Comparison of ENCODE assay signal across 8 cellular contexts in genomic region chr10:61397175-61397986, GRCh38. TPM values are rescaled to one million over a fixed set of nuclear protein-coding genes. Genes with fewer than 3 reads are reported as not detected.
DNase-seq lines count a peak whose midpoint lies in the region; ATAC-seq and TF ChIP-seq lines count a peak whose summit lies in the region.

No MANE protein-coding gene starts in this region.

- H2BK120ac ChIP-seq in neuronal stem cell (ENCODE audit: low read depth, low read length) = no peak overlapping the region

- H4K91ac ChIP-seq in neuronal stem cell (ENCODE audit: low read depth, low read length, poor library complexity) = no peak overlapping the region

- H3K23ac ChIP-seq in neuronal stem cell (ENCODE audit: low read depth, low read length, poor library complexity) = no peak overlapping the region

- H3K27me3 ChIP-seq in DOHH2 (ENCODE audit: control insufficient read depth, low read length) (no peaks in the 10 kb centered on the region), skeletal muscle satellite cell (ENCODE audit: control insufficient read depth, insufficient read depth, low read length) (no peaks in the 10 kb centered on the region), neuronal stem cell (ENCODE audit: control insufficient read depth in 3 of 3, insufficient read depth in 3 of 3, low read depth in 1 of 3, low read length in 3 of 3) (no peaks in the 10 kb centered on the region)

- no peak overlapping the region for H2BK15ac ChIP-seq in neuronal stem cell (ENCODE audit: low read length)

- peak overlapping the region; percentile 15 for H3K4me3 ChIP-seq in DOHH2 (ENCODE audit: low read length)
- H3K4me3 ChIP-seq in SK-N-MC = peak overlapping the region; percentile 53
- peak overlapping the region; percentile 59 for H3K4me3 ChIP-seq in skeletal muscle satellite cell (ENCODE audit: low read length)
- H3K4me3 ChIP-seq in neuronal stem cell (ENCODE audit: low read length in 2 of 2) = no peak overlapping the region

- no peak overlapping the region for H3K14ac ChIP-seq in neuronal stem cell (ENCODE audit: low read length)

- no peaks in the 10 kb centered on the region for H3K79me2 ChIP-seq in DOHH2 (ENCODE audit: control insufficient read depth, low read length)

- no peaks in the 10 kb centered on the region for H4K20me1 ChIP-seq in DOHH2 (ENCODE audit: control insufficient read depth, insufficient read depth, low read depth, low read length)

- no peaks in the 10 kb centered on the region for H3K9me2 ChIP-seq in DOHH2 (replicated peaks; ENCODE audit: control insufficient read depth, low read length)

- no peak overlapping the region for H2BK12ac ChIP-seq in neuronal stem cell (ENCODE audit: low read length)

- peak; percentile 76 for ATAC-seq in HG02623 (IDR thresholded peaks at IDR 0.05; ENCODE audit: unreplicated experiment)
- no peak for ATAC-seq in HG02938 (IDR thresholded peaks at IDR 0.05; ENCODE audit: unreplicated experiment)

- H3K4me2 ChIP-seq in DOHH2 (ENCODE audit: low read length) = peak overlapping the region; percentile 34
- peak overlapping the region; percentile 79 for H3K4me2 ChIP-seq in skeletal muscle satellite cell (ENCODE audit: low read length)
- no peak overlapping the region for H3K4me2 ChIP-seq in neuronal stem cell (ENCODE audit: insufficient read depth, low read length, poor library complexity, severe bottlenecking)

- peaks cover 10% of the 10 kb centered on the region for H3K4me1 ChIP-seq in DOHH2 (ENCODE audit: control insufficient read depth, low read length)
- H3K4me1 ChIP-seq in skeletal muscle satellite cell (ENCODE audit: control insufficient read depth, insufficient read depth, low read length) = peaks cover 26% of the 10 kb centered on the region
- H3K4me1 ChIP-seq in neuronal stem cell (ENCODE audit: control insufficient read depth in 2 of 2, insufficient read depth in 1 of 2, low read depth in 1 of 2, low read length in 2 of 2) = no peaks in the 10 kb centered on the region

- no peak overlapping the region for H3K27ac ChIP-seq in DOHH2 (ENCODE audit: low read depth, low read length)
- H3K27ac ChIP-seq in SK-N-MC = 0 out of 2 replicates have a peak overlapping the region, but pooled peaks have one; percentile 42
- H3K27ac ChIP-seq in neuronal stem cell (replicated peaks; ENCODE audit: low read length) = no peak overlapping the region

- H3F3A ChIP-seq in DOHH2 (ENCODE audit: control insufficient read depth, insufficient read depth) = no peaks in the 10 kb centered on the region

- H4K8ac ChIP-seq in neuronal stem cell (ENCODE audit: low read depth, low read length) = no peak overlapping the region

- H2BK5ac ChIP-seq in neuronal stem cell (ENCODE audit: low read length) = no peak overlapping the region

- H3K9ac ChIP-seq in SK-N-MC (ENCODE audit: insufficient read length) (no peak overlapping the region), skeletal muscle satellite cell (ENCODE audit: low read depth, low read length) (peak overlapping the region; percentile 61), neuronal stem cell (ENCODE audit: low read depth, low read length, poor library complexity) (no peak overlapping the region)

- no peaks in the 10 kb centered on the region for H3K79me1 ChIP-seq in neuronal stem cell (ENCODE audit: low read depth, low read length)

- TF ChIP-seq CTCF in DOHH2 (IDR thresholded peaks at IDR 0.05; ENCODE audit: low read depth, low read length, poor library complexity, severe bottlenecking) = no peak

- H3K9me3 ChIP-seq in DOHH2 (ENCODE audit: control insufficient read depth, insufficient read depth, low read length) (no peaks in the 10 kb centered on the region), SK-N-MC (ENCODE audit: low read depth, low read length) (no peaks in the 10 kb centered on the region), skeletal muscle satellite cell (replicated peaks; ENCODE audit: low read length) (no peaks in the 10 kb centered on the region), neuronal stem cell (replicated peaks in 1 of 2; ENCODE audit: control insufficient read depth in 2 of 2, insufficient read depth in 1 of 2, low read depth in 1 of 2, low read length in 2 of 2) (no peaks in the 10 kb centered on the region)

- H3K36me3 ChIP-seq in DOHH2 (ENCODE audit: control insufficient read depth, low read length) (no peaks in the 10 kb centered on the region), SK-N-MC (ENCODE audit: insufficient read depth, low read length) (no peaks in the 10 kb centered on the region), skeletal muscle satellite cell (ENCODE audit: insufficient read depth, low read length) (no peaks in the 10 kb centered on the region), neuronal stem cell (replicated peaks in 1 of 2; ENCODE audit: control insufficient read depth in 2 of 2, insufficient read depth in 2 of 2, low read length in 2 of 2) (no peaks in the 10 kb centered on the region)

- no peak overlapping the region for H2AK5ac ChIP-seq in neuronal stem cell (ENCODE audit: low read depth, low read length)

- WGBS in neuronal stem cell (ENCODE audit: extremely low coverage in 2 of 2, insufficient read length in 2 of 2, insufficient replicate concordance in 1 of 2), 2 donors = no CpG with 5 or more reads among the region's 7 CpGs

- DNase-seq in SK-N-MC (ENCODE audit: low read depth, low spot score) = no peak
- DNase-seq in fibroblast of peridontal ligament (ENCODE audit: extremely low read depth) = peak; percentile 72
- no peak for DNase-seq in neuronal stem cell (ENCODE audit: low spot score)
- DNase-seq in NCI-H510A (lab: John Stamatoyannopoulos, UW) = no peak

- H2AFZ ChIP-seq in neuronal stem cell (ENCODE audit: low read length) = no peak overlapping the region

- H3K18ac ChIP-seq in neuronal stem cell (ENCODE audit: low read length) = no peak overlapping the region

- no peak overlapping the region for H3K4ac ChIP-seq in neuronal stem cell (ENCODE audit: low read length)

RNA-seq across cellular contexts. Expression of gene TMEM26, which starts 55.8 kb away (rescaled TPM):
- under 0.01 TPM in 1 of 2 replicates, not detected in the other for total RNA-seq in skeletal muscle satellite cell (2012; rRNA removed)
- polyA plus RNA-seq in neuronal stem cell (2013, experiment 1 of 2) = not detected
- not detected for polyA plus RNA-seq in neuronal stem cell (2013, experiment 2 of 2)

Comparison
In these comparisons a context has a peak if more than half of its experiments do, and no peak if none do; other contexts are left out.
1. H3K4me3 ChIP-seq: peak in DOHH2 (single experiment), SK-N-MC (single experiment) and skeletal muscle satellite cell (single experiment); none in neuronal stem cell (0 of 2).